In genomic region chr7:74292757-74293576, GRCh38 we compare ENCODE assay signal across 1 cellular context.
TF ChIP-seq lines count a peak whose summit lies in the region.

No MANE protein-coding gene starts in this region.

TF ChIP-seq in GM23338, 12 proteins besides CTCF, POLR2A, EP300 and RAD21 (continued from another document):
- TF ChIP-seq ETS1 (IDR thresholded peaks at IDR 0.05) = no peak
- TF ChIP-seq NANOG (IDR thresholded peaks at IDR 0.05; ENCODE audit: borderline replicate concordance) = no peak
- TF ChIP-seq REST (IDR thresholded peaks at IDR 0.05; ENCODE audit: unreplicated experiment) = no peak
- TF ChIP-seq STAT1 (IDR thresholded peaks at IDR 0.05; ENCODE audit: unreplicated experiment) = no peak
- TF ChIP-seq ZNF114 (CRISPR knock-in tag; IDR thresholded peaks at IDR 0.05) = no peak
- TF ChIP-seq ZNF462 (CRISPR knock-in tag; IDR thresholded peaks at IDR 0.05) = no peak
- no peak for TF ChIP-seq ZNF331 (CRISPR knock-in tag; IDR thresholded peaks at IDR 0.05; ENCODE audit: low read depth)
- TF ChIP-seq POLR2AphosphoS5 (IDR thresholded peaks at IDR 0.05; ENCODE audit: low read depth) = no peak
- TF ChIP-seq EZH2 (IDR thresholded peaks at IDR 0.05; ENCODE audit: low read depth, unreplicated experiment) = no peak
- TF ChIP-seq EZH2phosphoT487 (IDR thresholded peaks at IDR 0.05; ENCODE audit: unreplicated experiment) = no peak
- TF ChIP-seq CREB1 (CRISPR knock-in tag; IDR thresholded peaks at IDR 0.05; ENCODE audit: low read depth) = no peak
